Comparison of ENCODE assay signal across 25 cellular contexts in genomic region chr10:96310359-96310669, GRCh38. TPM values are rescaled to one million over a fixed set of nuclear protein-coding genes. Genes with fewer than 3 reads are reported as not detected.
DNase-seq lines count a peak whose midpoint lies in the region; ATAC-seq and TF ChIP-seq lines count a peak whose summit lies in the region.
"Had no signal": no experiment of that assay in that cellular context is flagged by ENCODE, and none has a peak within 500 bp of the region (broad histone marks: within the 10 kb centered on the region; RNA-seq: fewer than 3 reads in every experiment).

No MANE protein-coding gene starts in this region.

- 0 to 2% methylated on average over 1 of the region's 1 CpG for WGBS in ectodermal cell, 2 experiments

- ATAC-seq in GM21619 (IDR thresholded peaks at IDR 0.05; ENCODE audit: unreplicated experiment), result no peak
- no peak for ATAC-seq in stimulated activated naive CD8-positive, alpha-beta T cell treated with anti-CD3 and anti-CD28 coated beads, Interleukin-15, Interleukin-2, amounts not matched to agents 100 U/mL and 50 U/mL, for 24 hours
- ATAC-seq: activated T-cell treated with anti-CD3 and anti-CD28 coated beads, Interleukin-2, amount 50 U/mL, for 72 hours; CD8-positive, alpha-beta T cell; stimulated activated effector memory CD8-positive, alpha-beta T cell treated with anti-CD3 and anti-CD28 coated beads, Interleukin-12 subunit alpha, Interleukin-12 subunit beta, amount 100 ng/mL, for 72 hours had no signal

- intact Hi-C loops in vagina (cut with DNase I), result no loop called here

- H3K36me3 Mint-ChIP-seq in nephron progenitor cell (ENCODE audit: low read depth), result no peaks in the 10 kb centered on the region
- H3K36me3 Mint-ChIP-seq: CD8-positive, alpha-beta T cell; stimulated activated effector memory CD8-positive, alpha-beta T cell treated with anti-CD3 and anti-CD28 coated beads, Interleukin-12 subunit alpha, Interleukin-12 subunit beta, amount 100 ng/mL, for 72 hours had no signal

- no peak for TF ChIP-seq CTCF in nephron progenitor cell (IDR thresholded peaks at IDR 0.05)
- TF ChIP-seq CTCF in vagina (IDR thresholded peaks at IDR 0.05), result no peak

- H3K27me3 Mint-ChIP-seq in nephron progenitor cell (ENCODE audit: low read depth, poor library complexity), result no peaks in the 10 kb centered on the region

- H3K27ac ChIP-seq in HUES48 (ENCODE audit: low read depth, low read length), result peak overlapping the region; percentile 96
- H3K27ac ChIP-seq in ectodermal cell (ENCODE audit: insufficient read depth, low read depth, low read length, poor library complexity, severe bottlenecking), result peak overlapping the region; percentile 61
- peak overlapping the region; percentile 4 for H3K27ac ChIP-seq in vagina

- H3K4me3 Mint-ChIP-seq in nephron progenitor cell, result no peak overlapping the region
- H3K4me3 Mint-ChIP-seq: activated T-cell treated with anti-CD3 and anti-CD28 coated beads, Interleukin-2, amount 50 U/mL, for 72 hours; CD8-positive, alpha-beta T cell; stimulated activated effector memory CD8-positive, alpha-beta T cell treated with anti-CD3 and anti-CD28 coated beads, Interleukin-12 subunit alpha, Interleukin-12 subunit beta, amount 100 ng/mL, for 72 hours; T-helper 1 cell treated with Interleukin-12 subunit alpha and Interleukin-12 subunit beta and Interleukin-4 antibody, amounts not matched to agents 30 μg/mL and 1 μg/mL, for 36 hours had no signal

- DNase-seq in nephron progenitor cell (no peak), vagina (ENCODE audit: extremely low spot score in 2 of 2) (no peak), globus pallidus (ENCODE audit: low spot score) (no peak)
- DNase-seq in stimulated activated naive CD8-positive, alpha-beta T cell treated with anti-CD3 and anti-CD28 coated beads, Interleukin-15, Interleukin-2, amounts not matched to agents 100 U/mL and 50 U/mL, for 24 hours, result no peak
- DNase-seq: activated CD4-positive, alpha-beta T cell treated with anti-CD3 and anti-CD28 coated beads for 4 hours; activated naive CD4-positive, alpha-beta T cell treated with anti-CD3 and anti-CD28 coated beads, Interleukin-2, amount 50 U/mL, for 16 hours; activated T-cell treated with anti-CD3 and anti-CD28 coated beads, Interleukin-2, amount 50 U/mL, for 72 hours; anterior cingulate cortex; CD8-positive, alpha-beta T cell; DMS 273 treated with DMSO at 0.1 percent for 48 hours; Karpas-422; NCI-H1694; NCI-H524; RPMI8226 had no signal

- H3K36me3 ChIP-seq in HUES48 (ENCODE audit: control insufficient read depth, insufficient read depth, low read length) (no peaks in the 10 kb centered on the region), ectodermal cell (ENCODE audit: control insufficient read depth, insufficient read depth, low read length) (no peaks in the 10 kb centered on the region), vagina (no peaks in the 10 kb centered on the region)

- H3K4me1 ChIP-seq in HUES48 (ENCODE audit: control insufficient read depth, insufficient read depth, low read length), result peaks cover 47% of the 10 kb centered on the region
- H3K4me1 ChIP-seq in ectodermal cell (ENCODE audit: control insufficient read depth, insufficient read depth, low read length), result peaks cover 17% of the 10 kb centered on the region
- no peaks in the 10 kb centered on the region for H3K4me1 ChIP-seq in vagina

- H3K4me3 ChIP-seq in HUES48 (ENCODE audit: low read depth, low read length), result no peak overlapping the region
- H3K4me3 ChIP-seq in ectodermal cell (ENCODE audit: insufficient read depth, low read depth, low read length), result no peak overlapping the region
- no peak overlapping the region for H3K4me3 ChIP-seq in vagina
- H3K4me3 ChIP-seq: lung had no signal

- H3K27me3 ChIP-seq in HUES48 (ENCODE audit: control insufficient read depth, insufficient read depth, low read length), result no peaks in the 10 kb centered on the region
- H3K27me3 ChIP-seq in ectodermal cell (ENCODE audit: control insufficient read depth, insufficient read depth, low read length, poor library complexity, severe bottlenecking), result no peaks in the 10 kb centered on the region
- H3K27me3 ChIP-seq in vagina, result no peaks in the 10 kb centered on the region

- no peaks in the 10 kb centered on the region for H3K9me3 Mint-ChIP-seq in nephron progenitor cell
- H3K9me3 Mint-ChIP-seq: activated T-cell treated with anti-CD3 and anti-CD28 coated beads, Interleukin-2, amount 50 U/mL, for 72 hours; CD8-positive, alpha-beta T cell; stimulated activated effector memory CD8-positive, alpha-beta T cell treated with anti-CD3 and anti-CD28 coated beads, Interleukin-12 subunit alpha, Interleukin-12 subunit beta, amount 100 ng/mL, for 72 hours; T-helper 1 cell treated with Interleukin-12 subunit alpha and Interleukin-12 subunit beta and Interleukin-4 antibody, amounts not matched to agents 30 μg/mL and 1 μg/mL, for 36 hours had no signal

- H3K9me3 ChIP-seq in HUES48 (ENCODE audit: control insufficient read depth, insufficient read depth, low read length) (no peaks in the 10 kb centered on the region), ectodermal cell (ENCODE audit: control insufficient read depth, low read length) (no peaks in the 10 kb centered on the region), vagina (no peaks in the 10 kb centered on the region)

- peak overlapping the region; percentile 53; the same call in 1 of the 2 replicates for H3K9ac ChIP-seq in HUES48 (ENCODE audit: low read depth, low read length)

- H3K27ac Mint-ChIP-seq in nephron progenitor cell, result peak overlapping the region; percentile 99
- H3K27ac Mint-ChIP-seq: activated T-cell treated with anti-CD3 and anti-CD28 coated beads, Interleukin-2, amount 50 U/mL, for 72 hours; CD8-positive, alpha-beta T cell; stimulated activated effector memory CD8-positive, alpha-beta T cell treated with anti-CD3 and anti-CD28 coated beads, Interleukin-12 subunit alpha, Interleukin-12 subunit beta, amount 100 ng/mL, for 72 hours; T-helper 1 cell treated with Interleukin-12 subunit alpha and Interleukin-12 subunit beta and Interleukin-4 antibody, amounts not matched to agents 30 μg/mL and 1 μg/mL, for 36 hours had no signal

- no peak for TF ChIP-seq POLR2A in vagina (IDR thresholded peaks at IDR 0.05)

- H3K4me1 Mint-ChIP-seq in nephron progenitor cell, result peaks cover 40% of the 10 kb centered on the region
- H3K4me1 Mint-ChIP-seq: stimulated activated effector memory CD8-positive, alpha-beta T cell treated with anti-CD3 and anti-CD28 coated beads, Interleukin-12 subunit alpha, Interleukin-12 subunit beta, amount 100 ng/mL, for 72 hours had no signal

RNA-seq across cellular contexts. Expression of gene DNTT, which starts 6.1 kb away (rescaled TPM):
- not detected for polyA plus RNA-seq in ectodermal cell (2013, experiment 1 of 4)
- polyA plus RNA-seq in ectodermal cell (2013, experiment 2 of 4), result not detected
- polyA plus RNA-seq in ectodermal cell (2013, experiment 3 of 4), result not detected
- polyA plus RNA-seq in ectodermal cell (2013, experiment 4 of 4), result not detected
- not detected for total RNA-seq in vagina
- total RNA-seq: activated T-cell treated with anti-CD3 and anti-CD28 coated beads, Interleukin-2, amount 50 U/mL, for 72 hours; cardiac septum; CD8-positive, alpha-beta T cell; glomerular endothelial cell; HT-29; lung; omental fat pad; renal cortical epithelial cell had no signal
- polyA plus RNA-seq: lung had no signal

RNA-seq across cellular contexts. Expression of gene BLNK, which starts 38.9 kb away (rescaled TPM):
- polyA plus RNA-seq in ectodermal cell (2013, experiment 1 of 4), result not detected
- not detected for polyA plus RNA-seq in ectodermal cell (2013, experiment 2 of 4)
- polyA plus RNA-seq in ectodermal cell (2013, experiment 3 of 4), result not detected
- polyA plus RNA-seq in ectodermal cell (2013, experiment 4 of 4), result not detected
- 8.8 TPM for total RNA-seq in vagina
- total RNA-seq: glomerular endothelial cell had no signal

RNA-seq across cellular contexts. Expression of gene OPALIN, which starts 48.5 kb away (rescaled TPM):
- polyA plus RNA-seq in ectodermal cell (2013, experiment 1 of 4), result not detected
- polyA plus RNA-seq in ectodermal cell (2013, experiment 2 of 4), result 0.11 TPM
- not detected for polyA plus RNA-seq in ectodermal cell (2013, experiment 3 of 4)
- 0.12 TPM for polyA plus RNA-seq in ectodermal cell (2013, experiment 4 of 4)
- total RNA-seq in vagina, result not detected
- total RNA-seq: activated T-cell treated with anti-CD3 and anti-CD28 coated beads, Interleukin-2, amount 50 U/mL, for 72 hours; cardiac septum; CD8-positive, alpha-beta T cell; glomerular endothelial cell; HT-29; lung; omental fat pad had no signal
- polyA plus RNA-seq: lung had no signal

Comparison
In these comparisons a context has a peak if more than half of its experiments do, and no peak if none do; other contexts are left out.
1. H3K27ac ChIP-seq: peak in every context shown above with its lines; median percentile 96 in HUES48; 61 in ectodermal cell; 4 in vagina.